In genomic region chr17:16472539-16472938, GRCh38 we compare ENCODE assay signal across 14 cellular contexts. TPM values are rescaled to one million over a fixed set of nuclear protein-coding genes. Genes with fewer than 3 reads are reported as not detected.
DNase-seq lines count a peak whose midpoint lies in the region; ATAC-seq and TF ChIP-seq lines count a peak whose summit lies in the region.
"Had no signal": no experiment of that assay in that cellular context is flagged by ENCODE, and none has a peak within 500 bp of the region (broad histone marks: within the 10 kb centered on the region; RNA-seq: fewer than 3 reads in every experiment).

No MANE protein-coding gene starts in this region.

- H3K4me2 ChIP-seq in neuronal stem cell (ENCODE audit: insufficient read depth, low read length, poor library complexity, severe bottlenecking): no peak overlapping the region
- H3K4me2 ChIP-seq in GM23248 (ENCODE audit: unreplicated experiment): no peak overlapping the region

- no peak overlapping the region for H2BK15ac ChIP-seq in neuronal stem cell (ENCODE audit: low read length)

- ATAC-seq in GM21423 (IDR thresholded peaks at IDR 0.05; ENCODE audit: unreplicated experiment): no peak
- ATAC-seq: HCT116, HepG2 had no signal

- DNase-seq in NT2/D1 (ENCODE audit: low read depth, low spot score) (no peak), fibroblast of the aortic adventitia (ENCODE audit: low read depth) (peak; percentile 58), neuronal stem cell (ENCODE audit: low spot score) (no peak), spleen (no peak), GM23248 (no peak)
- DNase-seq: AML-193; Caco-2; CD4-positive, alpha-beta T cell; GOT3; HFFc6 had no signal

- no CpG with 5 or more reads among the region's 6 CpGs for WGBS in neuronal stem cell (ENCODE audit: extremely low coverage in 2 of 2, insufficient read length in 2 of 2, insufficient replicate concordance in 1 of 2), 2 donors
- 72 to 88% (median 78%) methylated on average over 6 of the region's 6 CpGs for WGBS in spleen, 5 donors
- 39 to 40% methylated on average over 6 of the region's 6 CpGs for WGBS in GM23248 (ENCODE audit: low coverage in 1 of 2, low lambda C conversion rate in 2 of 2, missing lambda C conversion rate in 2 of 2), 2 experiments

- no peaks in the 10 kb centered on the region for H3K9me3 ChIP-seq in NT2/D1 (ENCODE audit: insufficient read depth, low read length)
- no peaks in the 10 kb centered on the region for H3K9me3 ChIP-seq in neuronal stem cell (replicated peaks in 1 of 2; ENCODE audit: control insufficient read depth in 2 of 2, insufficient read depth in 1 of 2, low read depth in 1 of 2, low read length in 2 of 2)
- no peaks in the 10 kb centered on the region for H3K9me3 ChIP-seq in spleen
- H3K9me3 ChIP-seq in GM23248 (ENCODE audit: low read depth): no peaks in the 10 kb centered on the region
- H3K9me3 ChIP-seq: Caco-2 had no signal

- no peaks in the 10 kb centered on the region for H3K79me1 ChIP-seq in neuronal stem cell (ENCODE audit: low read depth, low read length)

- H3K4ac ChIP-seq in neuronal stem cell (ENCODE audit: low read length): no peak overlapping the region

- H3K18ac ChIP-seq in neuronal stem cell (ENCODE audit: low read length): no peak overlapping the region

- H3K36me3 ChIP-seq in NT2/D1 (ENCODE audit: insufficient read depth, insufficient read length, low read length) (no peaks in the 10 kb centered on the region), neuronal stem cell (replicated peaks in 1 of 2; ENCODE audit: control insufficient read depth in 2 of 2, insufficient read depth in 2 of 2, low read length in 2 of 2) (no peaks in the 10 kb centered on the region), spleen (no peaks in the 10 kb centered on the region), GM23248 (ENCODE audit: low read depth) (no peaks in the 10 kb centered on the region)

- no peaks in the 10 kb centered on the region for H3F3A ChIP-seq in GM23248 (ENCODE audit: insufficient read depth)

- peak overlapping the region; percentile 10 for H2AK5ac ChIP-seq in neuronal stem cell (ENCODE audit: low read depth, low read length)

- no peaks in the 10 kb centered on the region for H3K79me2 ChIP-seq in GM23248 (ENCODE audit: insufficient read depth)

- H3K4me3 ChIP-seq in NT2/D1 (ENCODE audit: insufficient read length, low read depth): no peak overlapping the region
- H3K4me3 ChIP-seq in fibroblast of the aortic adventitia (ENCODE audit: low read depth, low read length): no peak overlapping the region
- no peak overlapping the region for H3K4me3 ChIP-seq in neuronal stem cell (ENCODE audit: low read length in 2 of 2)
- H3K4me3 ChIP-seq in spleen: no peak overlapping the region
- H3K4me3 ChIP-seq in GM23248: no peak overlapping the region

- no peak overlapping the region for H3K23ac ChIP-seq in neuronal stem cell (ENCODE audit: low read depth, low read length, poor library complexity)

- no peak overlapping the region for H3K14ac ChIP-seq in neuronal stem cell (ENCODE audit: low read length)

- no peak for TF ChIP-seq CTCF in fibroblast of the aortic adventitia (IDR thresholded peaks at IDR 0.05; ENCODE audit: insufficient read depth, low read length)
- no peak for TF ChIP-seq CTCF in spleen (IDR thresholded peaks at IDR 0.05 in 8 of 11, conservative IDR thresholded peaks at IDR 0.05 in 3 of 11)

- no peaks in the 10 kb centered on the region for H4K20me1 ChIP-seq in GM23248 (ENCODE audit: insufficient read depth)

- H4K91ac ChIP-seq in neuronal stem cell (ENCODE audit: low read depth, low read length, poor library complexity): no peak overlapping the region

- H3K9ac ChIP-seq in NT2/D1 (ENCODE audit: insufficient read length, low read depth) (peak overlapping the region; percentile 4), neuronal stem cell (ENCODE audit: low read depth, low read length, poor library complexity) (peak overlapping the region; percentile 63), GM23248 (no peak overlapping the region)

- no peak overlapping the region for H2BK5ac ChIP-seq in neuronal stem cell (ENCODE audit: low read length)

- H2AFZ ChIP-seq in neuronal stem cell (ENCODE audit: low read length): no peak overlapping the region
- no peak overlapping the region for H2AFZ ChIP-seq in GM23248

- TF ChIP-seq POLR2A in spleen (IDR thresholded peaks at IDR 0.05): no peak

- no peak overlapping the region for H2BK120ac ChIP-seq in neuronal stem cell (ENCODE audit: low read depth, low read length)

- H3K27me3 ChIP-seq in NT2/D1 (ENCODE audit: insufficient read depth, insufficient read length) (peaks cover 3% of the 10 kb centered on the region), neuronal stem cell (ENCODE audit: control insufficient read depth in 3 of 3, insufficient read depth in 3 of 3, low read depth in 1 of 3, low read length in 3 of 3) (no peaks in the 10 kb centered on the region), spleen (replicated peaks in 1 of 7) (no peaks in the 10 kb centered on the region), GM23248 (replicated peaks; ENCODE audit: insufficient read depth) (no peaks in the 10 kb centered on the region)

- H3K27ac ChIP-seq in neuronal stem cell (replicated peaks; ENCODE audit: low read length): no peak overlapping the region
- peak overlapping the region in 2 of 8 donors; percentile 10 to 27 for H3K27ac ChIP-seq in spleen
- H3K27ac ChIP-seq in GM23248: no peak overlapping the region
- H3K27ac ChIP-seq: C4-2B had no signal

- intact Hi-C loops in spleen (cut with DNase I; ENCODE audit: low total_unique reads): no loop called here

- H4K8ac ChIP-seq in neuronal stem cell (ENCODE audit: low read depth, low read length): no peak overlapping the region

- H2BK12ac ChIP-seq in neuronal stem cell (ENCODE audit: low read length): no peak overlapping the region

- H3K9me2 ChIP-seq in GM23248 (ENCODE audit: insufficient read depth): no peaks in the 10 kb centered on the region

- H3K4me1 ChIP-seq in NT2/D1 (ENCODE audit: insufficient read depth, insufficient read length): peaks cover 12% of the 10 kb centered on the region
- peaks cover 4 to 6% of the 10 kb centered on the region in 2 donors for H3K4me1 ChIP-seq in neuronal stem cell (ENCODE audit: control insufficient read depth in 2 of 2, insufficient read depth in 1 of 2, low read depth in 1 of 2, low read length in 2 of 2)
- peaks cover 3 to 70% (median 32%) of the 10 kb centered on the region in 6 donors for H3K4me1 ChIP-seq in spleen
- H3K4me1 ChIP-seq in GM23248 (ENCODE audit: insufficient read depth): peaks cover 10% of the 10 kb centered on the region

- in situ Hi-C loops in GM23248 (cut with MboI): no loop called here

RNA-seq across cellular contexts. Expression of gene LRRC75A, which starts 19.5 kb away (rescaled TPM):
- total RNA-seq in fibroblast of the aortic adventitia (ENCODE audit: low replicate concordance): 3.6 and 6.1 TPM in 2 replicates
- polyA plus RNA-seq in neuronal stem cell (2013, experiment 1 of 2): 2.7 TPM
- 2.6 TPM for polyA plus RNA-seq in neuronal stem cell (2013, experiment 2 of 2)
- total RNA-seq in spleen: 10 to 100 TPM; 12.1 to 26.4 (median 22.3) TPM
- polyA plus RNA-seq in spleen: 10 to 100 TPM in 1 of 3 donors, 1 to 10 TPM in 2; 4.2 to 10.5 (median 4.8) TPM
- total RNA-seq in GM23248 (2014; rRNA removed; shearing (Covaris generic)): 0.13 and 0.22 TPM in 2 replicates
- polyA plus RNA-seq in GM23248 (2016; fragmentation: Nextera tagmentation; extraction: Ambion mirVana): 0.15 and 0.54 TPM in 2 replicates
- total RNA-seq: HepG2 had no signal

RNA-seq across cellular contexts. Expression of gene TRPV2, which starts 57.2 kb away (rescaled TPM):
- total RNA-seq in fibroblast of the aortic adventitia (ENCODE audit: low replicate concordance): 5.3 and 45.3 TPM in 2 replicates
- polyA plus RNA-seq in neuronal stem cell (2013, experiment 1 of 2): 0.36 TPM
- polyA plus RNA-seq in neuronal stem cell (2013, experiment 2 of 2): 0.30 TPM
- total RNA-seq in spleen: 10 to 100 TPM; 44.8 to 85.7 (median 50.2) TPM
- polyA plus RNA-seq in spleen: 10 to 100 TPM; 37.0 to 61.3 (median 55.0) TPM
- total RNA-seq in GM23248 (2014; rRNA removed; shearing (Covaris generic)): 23.9 and 25.8 TPM in 2 replicates
- polyA plus RNA-seq in GM23248 (2016; fragmentation: Nextera tagmentation; extraction: Ambion mirVana): 19.5 and 19.6 TPM in 2 replicates
